Comparison of ENCODE assay signal across 8 cellular contexts in genomic region chr15:52005748-52006701, GRCh38. TPM values are rescaled to one million over a fixed set of nuclear protein-coding genes. Genes with fewer than 3 reads are reported as not detected.
DNase-seq lines count a peak whose midpoint lies in the region; ATAC-seq and TF ChIP-seq lines count a peak whose summit lies in the region.

No MANE protein-coding gene starts in this region.

- ATAC-seq in GM21515 (IDR thresholded peaks at IDR 0.05; ENCODE audit: unreplicated experiment) = peak; percentile 67

- peaks cover 0 to 5% (median 0%) of the 10 kb centered on the region in 3 donors for H3K9me3 Mint-ChIP-seq in IgD-negative memory B cell

- peak overlapping the region; percentile 7 to 69 (median 50) for H3K27ac Mint-ChIP-seq in IgD-negative memory B cell

- peak overlapping the region in 3 of 4 donors; percentile 2 to 86 (median 61) for H3K4me3 Mint-ChIP-seq in IgD-negative memory B cell

- DNase-seq in GM12865 (ENCODE audit: low read depth) (peak; percentile 94), epithelial cell of esophagus (ENCODE audit: low read depth) (peak; percentile 82), NCI-H345 treated with DMSO at 0.1 percent for 48 hours (lab: John Stamatoyannopoulos, UW; ENCODE audit: unreplicated experiment) (no peak), COLO829 (ENCODE audit: low spot score) (no peak), NK-92 (lab: John Stamatoyannopoulos, UW; ENCODE audit: unreplicated experiment) (no peak)
- no peak for DNase-seq in activated effector memory CD4-positive, alpha-beta T cell treated with Interleukin-2 at 50 U/mL for 16 hours

- H3K27me3 Mint-ChIP-seq in IgD-negative memory B cell = no peaks in the 10 kb centered on the region

- H3K4me3 ChIP-seq in GM12865 (ENCODE audit: low read depth, low read length) = peak overlapping the region; percentile 31
- H3K4me3 ChIP-seq in epithelial cell of esophagus (ENCODE audit: low read length) = no peak overlapping the region

- no peak for TF ChIP-seq CTCF in GM12865 (IDR thresholded peaks at IDR 0.05; ENCODE audit: insufficient read depth, low read depth, low read length, missing control alignments)
- no peak for TF ChIP-seq CTCF in epithelial cell of esophagus (IDR thresholded peaks at IDR 0.05; ENCODE audit: insufficient read depth, low read depth, low read length, missing control alignments)

- no peaks in the 10 kb centered on the region for H3K36me3 Mint-ChIP-seq in IgD-negative memory B cell

- H3K4me1 Mint-ChIP-seq in IgD-negative memory B cell = peaks cover 35 to 41% (median 37%) of the 10 kb centered on the region in 3 donors

RNA-seq across cellular contexts. Expression of gene MAPK6, which starts 13.0 kb away (rescaled TPM):
- 5.8 TPM for polyA plus RNA-seq in IgD-negative memory B cell

RNA-seq across cellular contexts. Expression of gene LEO1, which starts 34.4 kb away (rescaled TPM):
- polyA plus RNA-seq in IgD-negative memory B cell = 13.4 TPM

Comparison
In these comparisons a context has a peak if more than half of its experiments do, and no peak if none do; other contexts are left out.
1. DNase-seq: peak in GM12865 (single experiment) and epithelial cell of esophagus (single experiment); none in activated effector memory CD4-positive, alpha-beta T cell treated with Interleukin-2 at 50 U/mL for 16 hours (single experiment), NCI-H345 treated with DMSO at 0.1 percent for 48 hours (single experiment), COLO829 (single experiment) and NK-92 (single experiment).